ENCODE assay signal across 30 cellular contexts in genomic region chr15:40525855-40526254, GRCh38.
"Had no signal": no experiment of that assay in that cellular context is flagged by ENCODE, and none has a peak within 500 bp of the region (broad histone marks: within the 10 kb centered on the region; RNA-seq: fewer than 3 reads in every experiment).

No MANE protein-coding gene starts in this region.

- H3K27ac Mint-ChIP-seq: activated B cell treated with CpG ODN at 0.5 μM for 24 hours; activated CD4-positive, alpha-beta memory T cell treated with anti-CD3 and anti-CD28 coated beads for 36 hours; activated CD4-positive, alpha-beta T cell treated with anti-CD3 and anti-CD28 coated beads, Interleukin-2, amount 10 ng/mL, durations not matched to agents 24 days and 14 days; activated naive CD4-positive, alpha-beta T cell treated with anti-CD3 and anti-CD28 coated beads for 36 hours; activated naive CD4-positive, alpha-beta T cell treated with anti-CD3 and anti-CD28 coated beads, Interleukin-2, amount 50 U/mL, for 24 hours; activated naive CD8-positive, alpha-beta T cell treated with anti-CD3 and anti-CD28 coated beads, Interleukin-2, amount 10 ng/mL, durations not matched to agents 7 days and 5 days; activated T-cell treated with anti-CD3 and anti-CD28 coated beads, Interleukin-2, amount 50 U/mL, for 24 hours; activated T-cell treated with anti-CD3 and anti-CD28 coated beads, Interleukin-2, amount 50 U/mL, for 72 hours; effector memory CD8-positive, alpha-beta T cell had no signal

- DNase-seq: activated B cell treated with CpG ODN at 0.5 μM for 24 hours; activated CD4-positive, alpha-beta memory T cell treated with anti-CD3 and anti-CD28 coated beads for 36 hours; activated CD4-positive, alpha-beta T cell treated with anti-CD3 and anti-CD28 coated beads, Interleukin-2, amount 10 ng/mL, durations not matched to agents 24 days and 14 days; activated gamma-delta T cell treated with Interleukin-2 at 50 U/mL for 16 hours; activated naive CD4-positive, alpha-beta T cell treated with anti-CD3 and anti-CD28 coated beads for 36 hours; activated naive CD8-positive, alpha-beta T cell treated with anti-CD3 and anti-CD28 coated beads, Interleukin-2, amount 10 ng/mL, durations not matched to agents 7 days and 5 days; activated T-cell treated with anti-CD3 and anti-CD28 coated beads for 4 hours; activated T-cell treated with anti-CD3 and anti-CD28 coated beads, Interleukin-2, amount 50 U/mL, for 24 hours; activated T-cell treated with anti-CD3 and anti-CD28 coated beads, Interleukin-2, amount 50 U/mL, for 72 hours; brain microvascular endothelial cell; cortex of kidney; dermis blood vessel endothelial cell; effector CD4-positive, alpha-beta T cell; effector memory CD8-positive, alpha-beta T cell; esophagus squamous epithelium; foreskin melanocyte; heart right ventricle; T-helper 2 cell had no signal

- H3K4me1 Mint-ChIP-seq: activated B cell treated with CpG ODN at 0.5 μM for 24 hours; activated CD4-positive, alpha-beta T cell treated with anti-CD3 and anti-CD28 coated beads, Interleukin-2, amount 10 ng/mL, durations not matched to agents 24 days and 14 days; activated naive CD4-positive, alpha-beta T cell treated with anti-CD3 and anti-CD28 coated beads, Interleukin-2, amount 50 U/mL, for 24 hours; activated naive CD8-positive, alpha-beta T cell treated with anti-CD3 and anti-CD28 coated beads, Interleukin-2, amount 10 ng/mL, durations not matched to agents 7 days and 5 days; central memory CD8-positive, alpha-beta T cell had no signal

- H3K36me3 Mint-ChIP-seq: activated CD4-positive, alpha-beta memory T cell treated with anti-CD3 and anti-CD28 coated beads for 36 hours had no signal

- H3K27me3 Mint-ChIP-seq: activated B cell treated with CpG ODN at 0.5 μM for 24 hours; activated CD4-positive, alpha-beta memory T cell treated with anti-CD3 and anti-CD28 coated beads for 36 hours; activated naive CD4-positive, alpha-beta T cell treated with anti-CD3 and anti-CD28 coated beads, Interleukin-2, amount 50 U/mL, for 24 hours; activated naive CD8-positive, alpha-beta T cell treated with anti-CD3 and anti-CD28 coated beads, Interleukin-2, amount 10 ng/mL, durations not matched to agents 7 days and 5 days; activated T-cell treated with anti-CD3 and anti-CD28 coated beads, Interleukin-2, amount 50 U/mL, for 24 hours; central memory CD8-positive, alpha-beta T cell; effector memory CD8-positive, alpha-beta T cell had no signal

- H3K9me3 ChIP-seq: ascending aorta, esophagus squamous epithelium, gastroesophageal sphincter, heart right ventricle had no signal

- H3K4me3 Mint-ChIP-seq: activated B cell treated with CpG ODN at 0.5 μM for 24 hours; activated CD4-positive, alpha-beta memory T cell treated with anti-CD3 and anti-CD28 coated beads for 36 hours; activated CD4-positive, alpha-beta T cell treated with anti-CD3 and anti-CD28 coated beads, Interleukin-2, amount 10 ng/mL, durations not matched to agents 24 days and 14 days; activated naive CD4-positive, alpha-beta T cell treated with anti-CD3 and anti-CD28 coated beads for 36 hours; activated naive CD4-positive, alpha-beta T cell treated with anti-CD3 and anti-CD28 coated beads, Interleukin-2, amount 50 U/mL, for 24 hours; activated naive CD8-positive, alpha-beta T cell treated with anti-CD3 and anti-CD28 coated beads, Interleukin-2, amount 10 ng/mL, durations not matched to agents 7 days and 5 days; activated T-cell treated with anti-CD3 and anti-CD28 coated beads, Interleukin-2, amount 50 U/mL, for 24 hours; activated T-cell treated with anti-CD3 and anti-CD28 coated beads, Interleukin-2, amount 50 U/mL, for 72 hours; central memory CD8-positive, alpha-beta T cell; effector memory CD8-positive, alpha-beta T cell had no signal

- H3K27me3 ChIP-seq: ascending aorta, brain microvascular endothelial cell, esophagus squamous epithelium, gastroesophageal sphincter, heart right ventricle had no signal

- FAIRE-seq: bronchial epithelial cell, colon, endometrium, endothelial cell of umbilical vein, TTC549 had no signal

- H3K27ac ChIP-seq: ascending aorta, brain microvascular endothelial cell, epithelial cell of prostate, esophagus squamous epithelium, gastroesophageal sphincter, heart right ventricle, VCaP had no signal

- H3K4me1 ChIP-seq: ascending aorta, esophagus squamous epithelium, gastroesophageal sphincter, heart right ventricle had no signal

- H3K36me3 ChIP-seq: ascending aorta, brain microvascular endothelial cell, esophagus squamous epithelium, gastroesophageal sphincter, heart right ventricle had no signal

- H3K9me3 Mint-ChIP-seq: activated B cell treated with CpG ODN at 0.5 μM for 24 hours; activated CD4-positive, alpha-beta memory T cell treated with anti-CD3 and anti-CD28 coated beads for 36 hours; activated CD4-positive, alpha-beta T cell treated with anti-CD3 and anti-CD28 coated beads, Interleukin-2, amount 10 ng/mL, durations not matched to agents 24 days and 14 days; activated naive CD4-positive, alpha-beta T cell treated with anti-CD3 and anti-CD28 coated beads for 36 hours; activated naive CD4-positive, alpha-beta T cell treated with anti-CD3 and anti-CD28 coated beads, Interleukin-2, amount 50 U/mL, for 24 hours; activated naive CD8-positive, alpha-beta T cell treated with anti-CD3 and anti-CD28 coated beads, Interleukin-2, amount 10 ng/mL, durations not matched to agents 7 days and 5 days; activated T-cell treated with anti-CD3 and anti-CD28 coated beads, Interleukin-2, amount 50 U/mL, for 24 hours; activated T-cell treated with anti-CD3 and anti-CD28 coated beads, Interleukin-2, amount 50 U/mL, for 72 hours; central memory CD8-positive, alpha-beta T cell; effector memory CD8-positive, alpha-beta T cell had no signal

- ATAC-seq: activated CD4-positive, CD25-positive, alpha-beta regulatory T cell treated with anti-CD3 and anti-CD28 coated beads, Interleukin-2, amount 50 U/mL, for 24 hours; activated T-cell treated with anti-CD3 and anti-CD28 coated beads, Interleukin-2, amount 50 U/mL, for 72 hours; effector memory CD8-positive, alpha-beta T cell; gastroesophageal sphincter; heart right ventricle had no signal

- H3K4me3 ChIP-seq: ascending aorta, esophagus squamous epithelium, gastroesophageal sphincter, heart right ventricle had no signal
